ENCODE assay signal across 9 cellular contexts in genomic region chr11:33678616-33679015, GRCh38. TPM values are rescaled to one million over a fixed set of nuclear protein-coding genes. Genes with fewer than 3 reads are reported as not detected.
"Had no signal": no experiment of that assay in that cellular context is flagged by ENCODE, and none has a peak within 500 bp of the region (broad histone marks: within the 10 kb centered on the region; RNA-seq: fewer than 3 reads in every experiment).

No MANE protein-coding gene starts in this region.

RNA-seq across cellular contexts. Expression of gene C11orf91, which starts 22.0 kb away (rescaled TPM):
- total RNA-seq: activated CD4-positive, alpha-beta memory T cell treated with anti-CD3 and anti-CD28 coated beads, Interleukin-2, amount 10 ng/mL, durations not matched to agents 7 days and 5 days; activated CD4-positive, alpha-beta T cell treated with anti-CD3 and anti-CD28 coated beads for 36 hours; activated CD8-positive, alpha-beta memory T cell treated with anti-CD3 and anti-CD28 coated beads, Interleukin-2, amount 10 ng/mL, durations not matched to agents 7 days and 5 days; activated CD8-positive, alpha-beta T cell treated with anti-CD3 and anti-CD28 coated beads, Interleukin-2, amount 10 ng/mL, durations not matched to agents 7 days and 5 days; activated T-helper 2 cell treated with anti-CD3 and anti-CD28 coated beads, Interferon-gamma antibody, Interleukin-2, Interleukin-4, amounts not matched to agents 10 μg/mL and 5 μg/mL and 100 μg/mL, durations not matched to agents 14 hours and 24 hours and 36 hours; ascending aorta; bronchial epithelial cell; cardiac muscle cell; T-helper 17 cell had no signal
